16 cellular contexts compared by ENCODE assay signal in the genomic region with DNA sequence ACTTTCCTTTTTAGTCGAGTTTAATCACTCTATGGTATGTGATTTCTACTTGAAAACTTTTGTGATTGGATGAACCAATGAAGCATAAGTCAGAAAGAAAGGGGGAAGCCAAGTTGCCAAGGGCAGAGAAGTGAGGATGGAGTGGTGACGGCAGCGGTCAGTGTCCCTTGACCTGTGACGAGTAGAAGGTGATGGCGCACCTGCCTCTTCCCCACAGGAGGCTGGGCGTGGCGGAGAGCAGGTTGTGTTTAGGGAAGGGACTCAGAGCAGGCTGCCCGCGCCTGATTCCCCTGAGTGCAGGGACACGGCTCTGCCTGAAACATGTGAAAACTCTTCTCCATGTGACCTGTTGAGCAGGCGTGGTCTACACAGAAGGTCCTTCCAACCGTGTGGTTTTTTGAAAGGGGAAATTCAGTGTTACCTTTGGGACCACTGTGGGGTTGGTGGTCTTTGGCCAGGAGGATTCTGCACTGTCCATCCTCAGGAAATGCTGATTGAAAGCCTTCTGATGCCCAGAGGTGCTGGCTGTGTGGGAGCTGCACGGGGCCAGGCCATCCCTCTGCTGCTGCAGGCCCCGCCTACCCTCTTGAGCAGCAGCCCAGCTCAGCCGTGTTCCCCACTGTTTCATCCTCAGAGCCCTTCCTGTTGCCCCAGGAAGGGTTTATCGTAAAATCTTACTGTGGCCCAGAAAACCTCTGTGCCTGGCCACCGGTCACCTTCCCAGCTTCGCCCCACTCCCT. TPM values are rescaled to one million over a fixed set of nuclear protein-coding genes. Genes with fewer than 3 reads are reported as not detected.
DNase-seq lines count a peak whose midpoint lies in the region; ATAC-seq lines count a peak whose summit lies in the region.
"Had no signal": no experiment of that assay in that cellular context is flagged by ENCODE, and none has a peak within 500 bp of the region (broad histone marks: within the 10 kb centered on the region; RNA-seq: fewer than 3 reads in every experiment).

No MANE protein-coding gene starts in this region.

- CTCF ChIA-PET in activated CD8-positive, alpha-beta memory T cell treated with anti-CD3 and anti-CD28 coated beads, Interleukin-2, amount 10 ng/mL, durations not matched to agents 7 days and 5 days (lab: Charles Lee): interaction anchor here (1.2 kb wide), 1 partner anchor 114 kb away, joined by 3 read pairs; no protein-coding TSS in a partner anchor

- peaks cover 29% of the 10 kb centered on the region for H3K36me3 Mint-ChIP-seq in activated CD8-positive, alpha-beta memory T cell treated with anti-CD3 and anti-CD28 coated beads, Interleukin-2, amount 10 ng/mL, durations not matched to agents 7 days and 5 days
- H3K36me3 Mint-ChIP-seq in activated naive CD8-positive, alpha-beta T cell: peaks cover 12% of the 10 kb centered on the region
- H3K36me3 Mint-ChIP-seq in stimulated activated memory B cell treated with anti-CD40 and anti-IgM and Interleukin-4, amounts not matched to agents 10 μg/mL and 1 μg/mL and 100 μg/mL, for 72 hours: peaks cover 65% of the 10 kb centered on the region

- peaks cover 17% of the 10 kb centered on the region for H3K4me1 Mint-ChIP-seq in activated CD8-positive, alpha-beta memory T cell treated with anti-CD3 and anti-CD28 coated beads, Interleukin-2, amount 10 ng/mL, durations not matched to agents 7 days and 5 days
- peaks cover 20% of the 10 kb centered on the region for H3K4me1 Mint-ChIP-seq in activated naive CD8-positive, alpha-beta T cell (ENCODE audit: low read depth)
- H3K4me1 Mint-ChIP-seq in stimulated activated memory B cell treated with anti-CD40 and anti-IgM and Interleukin-4, amounts not matched to agents 10 μg/mL and 1 μg/mL and 100 μg/mL, for 72 hours: peaks cover 77% of the 10 kb centered on the region

- H3K9me3 Mint-ChIP-seq in activated CD8-positive, alpha-beta memory T cell treated with anti-CD3 and anti-CD28 coated beads, Interleukin-2, amount 10 ng/mL, durations not matched to agents 7 days and 5 days (ENCODE audit: low read depth): no peaks in the 10 kb centered on the region
- no peaks in the 10 kb centered on the region for H3K9me3 Mint-ChIP-seq in activated naive CD8-positive, alpha-beta T cell (ENCODE audit: low read depth)
- no peaks in the 10 kb centered on the region for H3K9me3 Mint-ChIP-seq in stimulated activated memory B cell treated with anti-CD40 and anti-IgM and Interleukin-4, amounts not matched to agents 10 μg/mL and 1 μg/mL and 100 μg/mL, for 72 hours
- H3K9me3 Mint-ChIP-seq: immature natural killer cell had no signal

- no peak for ATAC-seq in activated CD8-positive, alpha-beta memory T cell treated with anti-CD3 and anti-CD28 coated beads, Interleukin-2, amount 10 ng/mL, durations not matched to agents 7 days and 5 days
- ATAC-seq in HG02610 (IDR thresholded peaks at IDR 0.05; ENCODE audit: unreplicated experiment) (peak; percentile 34), GM18517 (IDR thresholded peaks at IDR 0.05; ENCODE audit: unreplicated experiment) (no peak)
- ATAC-seq in stimulated activated memory B cell treated with anti-CD40 and anti-IgM and Interleukin-4, amounts not matched to agents 10 μg/mL and 1 μg/mL and 100 μg/mL, for 72 hours: peak; percentile 60

- H3K27ac Mint-ChIP-seq in activated CD8-positive, alpha-beta memory T cell treated with anti-CD3 and anti-CD28 coated beads, Interleukin-2, amount 10 ng/mL, durations not matched to agents 7 days and 5 days: peak overlapping the region; percentile 38
- H3K27ac Mint-ChIP-seq in activated naive CD8-positive, alpha-beta T cell: peak overlapping the region; percentile 34
- peak overlapping the region; percentile 87 for H3K27ac Mint-ChIP-seq in stimulated activated memory B cell treated with anti-CD40 and anti-IgM and Interleukin-4, amounts not matched to agents 10 μg/mL and 1 μg/mL and 100 μg/mL, for 72 hours

- no peak overlapping the region for H3K4me3 Mint-ChIP-seq in activated CD8-positive, alpha-beta memory T cell treated with anti-CD3 and anti-CD28 coated beads, Interleukin-2, amount 10 ng/mL, durations not matched to agents 7 days and 5 days
- H3K4me3 Mint-ChIP-seq in activated naive CD8-positive, alpha-beta T cell: peak overlapping the region; percentile 13
- peak overlapping the region; percentile 59 for H3K4me3 Mint-ChIP-seq in stimulated activated memory B cell treated with anti-CD40 and anti-IgM and Interleukin-4, amounts not matched to agents 10 μg/mL and 1 μg/mL and 100 μg/mL, for 72 hours
- H3K4me3 Mint-ChIP-seq: immature natural killer cell had no signal

- H3K27me3 Mint-ChIP-seq in activated CD8-positive, alpha-beta memory T cell treated with anti-CD3 and anti-CD28 coated beads, Interleukin-2, amount 10 ng/mL, durations not matched to agents 7 days and 5 days: no peaks in the 10 kb centered on the region
- no peaks in the 10 kb centered on the region for H3K27me3 Mint-ChIP-seq in activated naive CD8-positive, alpha-beta T cell
- no peaks in the 10 kb centered on the region for H3K27me3 Mint-ChIP-seq in stimulated activated memory B cell treated with anti-CD40 and anti-IgM and Interleukin-4, amounts not matched to agents 10 μg/mL and 1 μg/mL and 100 μg/mL, for 72 hours

- DNase-seq in activated CD8-positive, alpha-beta memory T cell treated with anti-CD3 and anti-CD28 coated beads, Interleukin-2, amount 10 ng/mL, durations not matched to agents 7 days and 5 days: no peak
- no peak for DNase-seq in activated CD8-positive, alpha-beta memory T cell treated with anti-CD3 and anti-CD28 coated beads, Interleukin-2, amount 50 U/mL, for 48 hours
- DNase-seq in dedifferentiated amniotic fluid mesenchymal stem cell (ENCODE audit: extremely low spot score) (no peak), NCI-H1092 (lab: John Stamatoyannopoulos, UW) (no peak)
- DNase-seq: ACHN; activated CD8-positive, alpha-beta memory T cell treated with anti-CD3 and anti-CD28 coated beads, Interleukin-2, amount 50 U/mL, for 4 hours; DMS 273 treated with DMSO at 0.1 percent for 48 hours; immature natural killer cell; mesenchymal stem cell; NCI-H1105 treated with DMSO at 0.1 percent for 48 hours; NCI-H524 treated with DMSO at 0.1 percent for 48 hours; SHP77 had no signal

RNA-seq across cellular contexts. Expression of a gene that starts 23.5 kb away (rescaled TPM):
- under 1 TPM; 0.35 to 0.53 TPM for total RNA-seq in activated CD8-positive, alpha-beta memory T cell treated with anti-CD3 and anti-CD28 coated beads, Interleukin-2, amount 10 ng/mL, durations not matched to agents 7 days and 5 days

Comparison
In these comparisons a context has a peak if more than half of its experiments do, and no peak if none do; other contexts are left out.
1. ATAC-seq: peak in HG02610 (single experiment) and stimulated activated memory B cell treated with anti-CD40 and anti-IgM and Interleukin-4, amounts not matched to agents 10 μg/mL and 1 μg/mL and 100 μg/mL, for 72 hours (single experiment); none in activated CD8-positive, alpha-beta memory T cell treated with anti-CD3 and anti-CD28 coated beads, Interleukin-2, amount 10 ng/mL, durations not matched to agents 7 days and 5 days (single experiment) and GM18517 (single experiment).
2. H3K27ac Mint-ChIP-seq: peak in every context shown above with its lines; median percentile 87 in stimulated activated memory B cell treated with anti-CD40 and anti-IgM and Interleukin-4, amounts not matched to agents 10 μg/mL and 1 μg/mL and 100 μg/mL, for 72 hours; 38 in activated CD8-positive, alpha-beta memory T cell treated with anti-CD3 and anti-CD28 coated beads, Interleukin-2, amount 10 ng/mL, durations not matched to agents 7 days and 5 days; 34 in activated naive CD8-positive, alpha-beta T cell.